8 cellular contexts compared by ENCODE assay signal in genomic region chr13:80825276-80825675, GRCh38.
"Had no signal": no experiment of that assay in that cellular context is flagged by ENCODE, and none has a peak within 500 bp of the region (broad histone marks: within the 10 kb centered on the region; RNA-seq: fewer than 3 reads in every experiment).

No MANE protein-coding gene starts in this region.

- DNase-seq: GDM1, GF-D8 had no signal

- ATAC-seq: GM12878 had no signal

- H3K4me3 ChIP-seq: GM12878 had no signal

- FAIRE-seq: G401.6, GM12878, GM12891, GM12892, GM18507, GM19239 had no signal
